Comparison of ENCODE assay signal across 8 cellular contexts in genomic region chr7:149773446-149774236, GRCh38. TPM values are rescaled to one million over a fixed set of nuclear protein-coding genes. Genes with fewer than 3 reads are reported as not detected.
DNase-seq lines count a peak whose midpoint lies in the region; FAIRE-seq and TF ChIP-seq lines count a peak whose summit lies in the region.

TSS of gene ZNF467 (minus strand) at chr7:149773588. CDS start at chr7:149771032, 2,556 bp downstream.

- CTCF ChIA-PET in activated CD4-positive, alpha-beta T cell treated with anti-CD3 and anti-CD28 coated beads, Interleukin-2, amount 10 ng/mL, durations not matched to agents 7 days and 5 days (lab: Charles Lee): no interaction called here
- CTCF ChIA-PET in endothelial cell of umbilical vein (lab: Charles Lee): interaction anchor here (1.1 to 2.9 kb wide), 4 partner anchors 15 to 150 kb away, joined by 3 to 13 read pairs (median 8); no protein-coding TSS in a partner anchor

- peaks cover 48% of the 10 kb centered on the region for H3K4me1 Mint-ChIP-seq in CD14-positive monocyte
- H3K4me1 Mint-ChIP-seq in activated CD4-positive, alpha-beta T cell treated with anti-CD3 and anti-CD28 coated beads, Interleukin-2, amount 10 ng/mL, durations not matched to agents 7 days and 5 days: peaks cover 11% of the 10 kb centered on the region

- BruUV-seq in endothelial cell of umbilical vein (replicated peaks; lab: Mats Ljungman, UMichigan): no TSS peak

- WGBS in testis, 2 donors: 1 to 2% methylated on average over 16 to 51 of the region's 57 CpGs

- no peak for DNase-seq in CD14-positive monocyte (ENCODE audit: low spot score)
- peak; percentile 11 for DNase-seq in M059J (ENCODE audit: low read depth)
- DNase-seq in activated CD4-positive, alpha-beta T cell treated with anti-CD3 and anti-CD28 coated beads, Interleukin-2, amount 10 ng/mL, durations not matched to agents 7 days and 5 days: peak; percentile 30
- peak; percentile 27 for DNase-seq in endothelial cell of umbilical vein (ENCODE audit: low read depth, low spot score)
- peak; percentile 42 for DNase-seq in testis
- DNase-seq in A172 (ENCODE audit: low spot score): no peak
- no peak for DNase-seq in inferior parietal cortex (ENCODE audit: extremely low spot score)

- H3K9me1 ChIP-seq in endothelial cell of umbilical vein (replicated peaks; ENCODE audit: control insufficient read depth, extremely low read depth, insufficient read depth, low read length): no peaks in the 10 kb centered on the region

- H3K4me3 ChIP-seq in endothelial cell of umbilical vein (replicated peaks in 1 of 3; ENCODE audit: insufficient read depth in 1 of 3, low read depth in 1 of 3, low read length in 3 of 3) (peak within 1 kb of the TSS; percentile 35 to 70 (median 68)), mucosa of rectum (ENCODE audit: low read length in 2 of 2) (peak within 1 kb of the TSS; percentile 57 to 62), testis (peak within 1 kb of the TSS; percentile 53 to 63)

- no peaks in the 10 kb centered on the region for H3K9me3 ChIP-seq in endothelial cell of umbilical vein (replicated peaks; ENCODE audit: control insufficient read depth, insufficient read depth, low read length)
- no peaks in the 10 kb centered on the region for H3K9me3 ChIP-seq in mucosa of rectum (ENCODE audit: control insufficient read depth in 2 of 2, low read length in 2 of 2)
- H3K9me3 ChIP-seq in testis: no peaks in the 10 kb centered on the region

- FAIRE-seq in endothelial cell of umbilical vein (lab: Jason Lieb, UNC): no peak

- H3K4me2 ChIP-seq in endothelial cell of umbilical vein (ENCODE audit: insufficient read depth, low read length): peak within 1 kb of the TSS; percentile 21

- POLR2A ChIA-PET in activated CD4-positive, alpha-beta T cell treated with anti-CD3 and anti-CD28 coated beads, Interleukin-2, amount 10 ng/mL, durations not matched to agents 7 days and 5 days (lab: Charles Lee): no interaction called here
- POLR2A ChIA-PET in endothelial cell of umbilical vein (lab: Charles Lee): interaction anchor here (0.6 kb wide), 1 partner anchor 109 kb away, joined by 4 read pairs; no protein-coding TSS in a partner anchor

- intact Hi-C loops in CD14-positive monocyte (cut with micrococcal nuclease): loop anchor here (5.0 to 10.0 kb wide), 3 partner anchors 61 to 279 kb away; partner anchors contain the start of genes ZNF746 (in 1 of the 2) and ZNF862 (in 1 of the 2)
- intact Hi-C loops in endothelial cell of umbilical vein (cut with micrococcal nuclease): loop anchor here (2.0 kb wide), 1 partner anchor 17 kb away; no protein-coding TSS in a partner anchor
- intact Hi-C loops in testis (cut with DNase I; ENCODE audit: low total_unique reads): no loop called here

- H3K9ac ChIP-seq in endothelial cell of umbilical vein (replicated peaks; ENCODE audit: extremely low read depth, insufficient read depth, low read length): no peak within 1 kb of the TSS
- peak within 1 kb of the TSS in 1 of 2 donors; percentile 33 for H3K9ac ChIP-seq in mucosa of rectum (ENCODE audit: low read depth in 1 of 2, low read length in 2 of 2)

- no peaks in the 10 kb centered on the region for H3K79me2 ChIP-seq in endothelial cell of umbilical vein (ENCODE audit: control insufficient read depth, insufficient read depth, low read length)

- H3K4me1 ChIP-seq in endothelial cell of umbilical vein (ENCODE audit: control insufficient read depth, extremely low read depth, insufficient read depth, low read length) (peaks cover 20% of the 10 kb centered on the region), mucosa of rectum (ENCODE audit: control insufficient read depth in 2 of 2, insufficient read depth in 2 of 2, low read length in 2 of 2) (peaks cover 0 to 5% of the 10 kb centered on the region in 2 donors), testis (peaks cover 9% of the 10 kb centered on the region)

- peak within 1 kb of the TSS; percentile 30 for H2AFZ ChIP-seq in endothelial cell of umbilical vein (ENCODE audit: low read depth, low read length)

- TF ChIP-seq POLR2A in endothelial cell of umbilical vein (IDR thresholded peaks at IDR 0.05; ENCODE audit: low read depth, low read length) (no peak), testis (IDR thresholded peaks at IDR 0.05) (no peak)

- no peaks in the 10 kb centered on the region for H3K9me3 Mint-ChIP-seq in CD14-positive monocyte
- no peaks in the 10 kb centered on the region for H3K9me3 Mint-ChIP-seq in activated CD4-positive, alpha-beta T cell treated with anti-CD3 and anti-CD28 coated beads, Interleukin-2, amount 10 ng/mL, durations not matched to agents 7 days and 5 days

- peaks cover 20 to 23% of the 10 kb centered on the region in 2 donors for H3K36me3 Mint-ChIP-seq in CD14-positive monocyte
- no peaks in the 10 kb centered on the region for H3K36me3 Mint-ChIP-seq in activated CD4-positive, alpha-beta T cell treated with anti-CD3 and anti-CD28 coated beads, Interleukin-2, amount 10 ng/mL, durations not matched to agents 7 days and 5 days (ENCODE audit: low read depth)

- peaks cover 0 to 3% of the 10 kb centered on the region in 2 experiments for H3K36me3 ChIP-seq in endothelial cell of umbilical vein (ENCODE audit: control insufficient read depth in 2 of 2, extremely low read depth in 1 of 2, insufficient read depth in 2 of 2, low read length in 2 of 2)
- H3K36me3 ChIP-seq in mucosa of rectum (ENCODE audit: control insufficient read depth in 2 of 2, insufficient read depth in 2 of 2, low read length in 2 of 2): no peaks in the 10 kb centered on the region
- no peaks in the 10 kb centered on the region for H3K36me3 ChIP-seq in testis (ENCODE audit: low read depth, missing control alignments)

- H3K27ac Mint-ChIP-seq in CD14-positive monocyte: peak within 1 kb of the TSS; percentile 56 to 92 (median 79)
- no peak within 1 kb of the TSS for H3K27ac Mint-ChIP-seq in activated CD4-positive, alpha-beta T cell treated with anti-CD3 and anti-CD28 coated beads, Interleukin-2, amount 10 ng/mL, durations not matched to agents 7 days and 5 days

- H3K27ac ChIP-seq in endothelial cell of umbilical vein (ENCODE audit: insufficient read depth, low read depth, low read length) (no peak within 1 kb of the TSS), mucosa of rectum (ENCODE audit: low read depth in 2 of 2, low read length in 2 of 2) (peak within 1 kb of the TSS; percentile 37 to 56), testis (no peak within 1 kb of the TSS)

- peaks cover 0 to 5% (median 0%) of the 10 kb centered on the region in 3 donors for H3K27me3 Mint-ChIP-seq in CD14-positive monocyte (ENCODE audit: low read depth in 3 of 3)
- peaks cover 25% of the 10 kb centered on the region for H3K27me3 Mint-ChIP-seq in activated CD4-positive, alpha-beta T cell treated with anti-CD3 and anti-CD28 coated beads, Interleukin-2, amount 10 ng/mL, durations not matched to agents 7 days and 5 days

- H4K20me1 ChIP-seq in endothelial cell of umbilical vein (replicated peaks; ENCODE audit: control insufficient read depth, extremely low read depth, insufficient read depth, low read length): no peaks in the 10 kb centered on the region

- dilution Hi-C loops in endothelial cell of umbilical vein (cut with MboI; ENCODE audit: extremely low pct_ligation_motif_present, low sequenced_read_pairs): no loop called here

- TF ChIP-seq CTCF in CD14-positive monocyte (IDR thresholded peaks at IDR 0.05): no peak
- TF ChIP-seq CTCF in endothelial cell of umbilical vein (IDR thresholded peaks at IDR 0.05; ENCODE audit: extremely low read depth in 1 of 2, insufficient read depth in 1 of 2, low read depth in 1 of 2, low read length in 2 of 2): no peak
- TF ChIP-seq CTCF in testis (IDR thresholded peaks at IDR 0.05): no peak

- no peaks in the 10 kb centered on the region for H3K27me3 ChIP-seq in endothelial cell of umbilical vein (ENCODE audit: control insufficient read depth in 2 of 2, insufficient read depth in 2 of 2, low read length in 2 of 2)
- peaks cover 0 to 5% of the 10 kb centered on the region in 2 donors for H3K27me3 ChIP-seq in mucosa of rectum (ENCODE audit: control insufficient read depth in 2 of 2, insufficient read depth in 2 of 2, low read length in 2 of 2)
- H3K27me3 ChIP-seq in testis: no peaks in the 10 kb centered on the region

- peak within 1 kb of the TSS; percentile 84 to 92 for H3K4me3 Mint-ChIP-seq in CD14-positive monocyte
- H3K4me3 Mint-ChIP-seq in activated CD4-positive, alpha-beta T cell treated with anti-CD3 and anti-CD28 coated beads, Interleukin-2, amount 10 ng/mL, durations not matched to agents 7 days and 5 days: peak within 1 kb of the TSS; percentile 65

TF ChIP-seq in endothelial cell of umbilical vein, 7 proteins besides CTCF, POLR2A, EP300 and RAD21:
- TF ChIP-seq GATA2 (IDR thresholded peaks at IDR 0.05; ENCODE audit: insufficient read depth, insufficient read length, low read depth, low read length): no peak
- no peak for TF ChIP-seq MYC (IDR thresholded peaks at IDR 0.05; ENCODE audit: low read depth, low read length)
- TF ChIP-seq JUN (IDR thresholded peaks at IDR 0.05; ENCODE audit: borderline replicate concordance, insufficient read depth, insufficient read length, low read depth): no peak
- no peak for TF ChIP-seq EZH2 (IDR thresholded peaks at IDR 0.05; ENCODE audit: borderline replicate concordance, low read depth, low read length, severe bottlenecking)
- no peak for TF ChIP-seq MAX (IDR thresholded peaks at IDR 0.05; ENCODE audit: insufficient read depth, insufficient read length)
- no peak for TF ChIP-seq POLR2AphosphoS5 (IDR thresholded peaks at IDR 0.05; ENCODE audit: insufficient read depth, low read depth, low read length)
- no peak for TF ChIP-seq FOS (IDR thresholded peaks at IDR 0.05; ENCODE audit: borderline replicate concordance, insufficient read depth, low read length)

RNA-seq across cellular contexts. Expression of gene ZNF467, which starts in this region (rescaled TPM):
- polyA plus RNA-seq in CD14-positive monocyte (10 to 100 TPM; 43.4 to 52.8 TPM), endothelial cell of umbilical vein (4.2 and 4.7 TPM in 2 replicates), testis (ENCODE audit: insufficient read depth, low read depth, low replicate concordance) (2.9 TPM)
- total RNA-seq in M059J (2014; rRNA removed; shearing (Covaris generic)): 0.96 TPM in 1 of 2 replicates, not detected in the other
- total RNA-seq in activated CD4-positive, alpha-beta T cell treated with anti-CD3 and anti-CD28 coated beads, Interleukin-2, amount 10 ng/mL, durations not matched to agents 7 days and 5 days: under 1 TPM; 0.15 to 0.32 TPM
- total RNA-seq in endothelial cell of umbilical vein (6.5 and 8.9 TPM in 2 replicates), testis (1 to 10 TPM; 2.4 to 3.3 TPM)
- polyA plus RNA-seq in endothelial cell of umbilical vein (2011; cell fraction: cytosol; rRNA removed): 3.2 and 4.0 TPM in 2 replicates
- polyA plus RNA-seq in endothelial cell of umbilical vein (2011; cell fraction: nucleus; rRNA removed): 8.3 and 9.4 TPM in 2 replicates
- polyA plus RNA-seq in endothelial cell of umbilical vein (2012): 1.5 and 4.6 TPM in 2 replicates
- polyA minus RNA-seq in endothelial cell of umbilical vein: 1.4 and 1.5 TPM in 2 replicates
- not detected for polyA minus RNA-seq in endothelial cell of umbilical vein (2011; cell fraction: cytosol; rRNA and poly(A)+ RNA removed)
- 0.82 and 2.0 TPM in 2 replicates for polyA minus RNA-seq in endothelial cell of umbilical vein (2011; cell fraction: nucleus; rRNA and poly(A)+ RNA removed)
- not detected in 2 replicates for total RNA-seq in A172 (2014; rRNA removed; shearing (Covaris generic))

Comparison
In these comparisons a context has a peak if more than half of its experiments do, and no peak if none do; other contexts are left out.
1. Peak in DNase-seq in M059J; RNA of the gene not detected or under 1 TPM.
2. Peak in DNase-seq in activated CD4-positive, alpha-beta T cell treated with anti-CD3 and anti-CD28 coated beads, Interleukin-2, amount 10 ng/mL, durations not matched to agents 7 days and 5 days; RNA of the gene not detected or under 1 TPM.
3. DNase-seq: peak in endothelial cell of umbilical vein (single experiment) and testis (single experiment); none in CD14-positive monocyte (single experiment), A172 (single experiment) and inferior parietal cortex (single experiment).
4. H3K27ac ChIP-seq: peak in mucosa of rectum (2 of 2); none in endothelial cell of umbilical vein (single experiment) and testis (0 of 2).
5. Peak in every context shown above with its lines, with median percentiles within 50 percentile points of each other: H3K4me3 ChIP-seq.